ENCODE assay signal across 17 cellular contexts in genomic region chr3:193978030-193978429, GRCh38.
A peak's percentile ranks its signal among the peaks of the same experiment; 100 is the strongest.
DNase-seq lines count a peak whose midpoint lies in the region; ATAC-seq and TF ChIP-seq lines count a peak whose summit lies in the region.
"Had no signal": no experiment of that assay in that cellular context is flagged by ENCODE, and none has a peak within 500 bp of the region (broad histone marks: within the 10 kb centered on the region; RNA-seq: fewer than 3 reads in every experiment).

No MANE protein-coding gene starts in this region.

- POLR2A ChIA-PET in MCF 10A (lab: Yijun Ruan, JAX): interaction anchor here (0.6 to 1.1 kb wide), 3 partner anchors 28 to 147 kb away, joined by 3 to 4 read pairs (median 4); no protein-coding TSS in a partner anchor

- peak overlapping the region; percentile 44 for H2BK15ac ChIP-seq in mesenchymal stem cell (ENCODE audit: low read depth, poor library complexity, severe bottlenecking)

- no peak overlapping the region for H4K8ac ChIP-seq in mesenchymal stem cell (ENCODE audit: low read length)

- no peaks in the 10 kb centered on the region for H3K36me3 Mint-ChIP-seq in MCF 10A (ENCODE audit: insufficient read depth, unreplicated experiment)

- H3K27me3 Mint-ChIP-seq in MCF 10A (ENCODE audit: insufficient read depth, unreplicated experiment): peaks cover 7% of the 10 kb centered on the region

- BruUV-seq in MCF 10A (replicated peaks; lab: Mats Ljungman, UMichigan): no TSS peak

- peaks cover 25 to 41% (median 36%) of the 10 kb centered on the region in 10 experiments for H3K4me1 ChIP-seq in BLaER1 treated with 17β-estradiol and CSF1 and Interleukin-3, amounts not matched to agents 10 nM and 100 nM
- peaks cover 10% of the 10 kb centered on the region for H3K4me1 ChIP-seq in mesenchymal stem cell (ENCODE audit: control insufficient read depth, insufficient read depth, low read depth, low read length)

- no peak overlapping the region for H3K4me3 ChIP-seq in BLaER1 treated with 17β-estradiol and CSF1 and Interleukin-3, amounts not matched to agents 10 nM and 100 nM
- H3K4me3 ChIP-seq in mesenchymal stem cell (ENCODE audit: insufficient read depth in 1 of 2, low read depth in 1 of 2, low read length in 2 of 2): no peak overlapping the region
- H3K4me3 ChIP-seq: Peyer's patch had no signal

- no peaks in the 10 kb centered on the region for H3K9me3 ChIP-seq in BLaER1 treated with 17β-estradiol and CSF1 and Interleukin-3, amounts not matched to agents 10 nM and 100 nM (replicated peaks in 1 of 11)
- no peaks in the 10 kb centered on the region for H3K9me3 ChIP-seq in mesenchymal stem cell (ENCODE audit: control insufficient read depth, low read length)
- H3K9me3 ChIP-seq: Peyer's patch had no signal

- in situ Hi-C loops in ACHN (cut with HindIII; ENCODE audit: low pct_ligation_motif_present, low pct_unique_long_range_greater_than_20kb, low sequenced_read_pairs): no loop called here

- peak overlapping the region in 1 of 2 experiments; percentile 18 for H3K23ac ChIP-seq in mesenchymal stem cell (ENCODE audit: low read length in 2 of 2)

- H4K91ac ChIP-seq in mesenchymal stem cell (ENCODE audit: low read length): no peak overlapping the region

- H3K79me1 ChIP-seq in mesenchymal stem cell (replicated peaks; ENCODE audit: low read length, poor library complexity, severe bottlenecking): no peaks in the 10 kb centered on the region

- H3K14ac ChIP-seq in mesenchymal stem cell (ENCODE audit: low read length in 2 of 2): no peak overlapping the region

- ATAC-seq in esophagus mucosa (peak; percentile 60), GM18511 (IDR thresholded peaks at IDR 0.05; ENCODE audit: unreplicated experiment) (no peak), GM19035 (IDR thresholded peaks at IDR 0.05; ENCODE audit: unreplicated experiment) (no peak)

- no peaks in the 10 kb centered on the region for H4K20me1 ChIP-seq in BLaER1 treated with 17β-estradiol and CSF1 and Interleukin-3, amounts not matched to agents 10 nM and 100 nM

- DNase-seq in MCF 10A (ENCODE audit: unreplicated experiment): peak; percentile 66
- no peak for DNase-seq in mesenchymal stem cell
- DNase-seq in ACHN: no peak
- DNase-seq: 8988T, DMS53, GDM1, NCI-H1092, NCI-H146, NCI-H2029, NCI-H526, Peyer's patch, Right ventricle myocardium superior had no signal

- H3K9ac ChIP-seq in BLaER1 treated with 17β-estradiol and CSF1 and Interleukin-3, amounts not matched to agents 10 nM and 100 nM: no peak overlapping the region
- no peak overlapping the region for H3K9ac ChIP-seq in mesenchymal stem cell (ENCODE audit: low read length)

- H3K4ac ChIP-seq in mesenchymal stem cell (ENCODE audit: low read depth in 1 of 2, low read length in 2 of 2): no peak overlapping the region

- no peak overlapping the region for H3K27ac ChIP-seq in BLaER1 treated with 17β-estradiol and CSF1 and Interleukin-3, amounts not matched to agents 10 nM and 100 nM
- H3K27ac ChIP-seq in mesenchymal stem cell (ENCODE audit: low read length, poor library complexity, severe bottlenecking): no peak overlapping the region
- H3K27ac ChIP-seq: C4-2B, Peyer's patch had no signal

- WGBS in mesenchymal stem cell: 93% methylated on average over 8 of the region's 8 CpGs

- intact Hi-C loops in MCF 10A (cut with micrococcal nuclease): no loop called here

- peaks cover 26% of the 10 kb centered on the region for H3K4me1 Mint-ChIP-seq in MCF 10A (ENCODE audit: insufficient read depth, unreplicated experiment)

- H2BK5ac ChIP-seq in mesenchymal stem cell (ENCODE audit: low read depth, low read length, poor library complexity, severe bottlenecking): no peak overlapping the region

- no peaks in the 10 kb centered on the region for H3K36me3 ChIP-seq in BLaER1 treated with 17β-estradiol and CSF1 and Interleukin-3, amounts not matched to agents 10 nM and 100 nM
- no peaks in the 10 kb centered on the region for H3K36me3 ChIP-seq in mesenchymal stem cell (ENCODE audit: control insufficient read depth in 1 of 2, insufficient read depth in 2 of 2, low read depth in 1 of 2, low read length in 2 of 2)
- H3K36me3 ChIP-seq: Peyer's patch had no signal

- H3K27ac Mint-ChIP-seq in MCF 10A (ENCODE audit: low read depth, unreplicated experiment): no peak overlapping the region

- CTCF ChIA-PET in MCF 10A (lab: Yijun Ruan, JAX): interaction anchor here (0.7 to 0.8 kb wide), 2 partner anchors 163 to 197 kb away, joined by 3 read pairs; no protein-coding TSS in a partner anchor

- peaks cover 0 to 28% (median 0%) of the 10 kb centered on the region in 11 experiments; a peak in 5 of 22 replicates for H3K27me3 ChIP-seq in BLaER1 treated with 17β-estradiol and CSF1 and Interleukin-3, amounts not matched to agents 10 nM and 100 nM
- H3K27me3 ChIP-seq in mesenchymal stem cell (ENCODE audit: control insufficient read depth in 1 of 2, insufficient read depth in 1 of 2, low read length in 2 of 2): peaks cover 46 to 73% of the 10 kb centered on the region in 2 experiments
- H3K27me3 ChIP-seq: Peyer's patch had no signal

- peak overlapping the region; percentile 17 to 62 (median 41); a peak in 17 of 22 replicates for H3K4me2 ChIP-seq in BLaER1 treated with 17β-estradiol and CSF1 and Interleukin-3, amounts not matched to agents 10 nM and 100 nM
- H3K4me2 ChIP-seq in mesenchymal stem cell (ENCODE audit: low read length, poor library complexity, severe bottlenecking): no peak overlapping the region

- H3K9me3 Mint-ChIP-seq in MCF 10A (ENCODE audit: unreplicated experiment): no peaks in the 10 kb centered on the region

- no peak overlapping the region for H2AK5ac ChIP-seq in mesenchymal stem cell (ENCODE audit: low read length, severe bottlenecking)

- H3K18ac ChIP-seq in mesenchymal stem cell (ENCODE audit: low read depth in 1 of 2, low read length in 2 of 2): peak overlapping the region in 1 of 2 experiments; percentile 75

- peak overlapping the region in 1 of 2 experiments; percentile 56 for H2BK12ac ChIP-seq in mesenchymal stem cell (ENCODE audit: low read length in 2 of 2)

- TF ChIP-seq CTCF in MCF 10A (IDR thresholded peaks at IDR 0.05; ENCODE audit: unreplicated experiment): no peak

- no peak overlapping the region for H2AFZ ChIP-seq in mesenchymal stem cell (ENCODE audit: low read depth, low read length)

- no peak overlapping the region for H3K4me3 Mint-ChIP-seq in MCF 10A (ENCODE audit: unreplicated experiment)

- no peak overlapping the region for H2BK120ac ChIP-seq in mesenchymal stem cell (ENCODE audit: low read depth, low read length)
